6 cellular contexts compared by ENCODE assay signal in the genomic region with DNA sequence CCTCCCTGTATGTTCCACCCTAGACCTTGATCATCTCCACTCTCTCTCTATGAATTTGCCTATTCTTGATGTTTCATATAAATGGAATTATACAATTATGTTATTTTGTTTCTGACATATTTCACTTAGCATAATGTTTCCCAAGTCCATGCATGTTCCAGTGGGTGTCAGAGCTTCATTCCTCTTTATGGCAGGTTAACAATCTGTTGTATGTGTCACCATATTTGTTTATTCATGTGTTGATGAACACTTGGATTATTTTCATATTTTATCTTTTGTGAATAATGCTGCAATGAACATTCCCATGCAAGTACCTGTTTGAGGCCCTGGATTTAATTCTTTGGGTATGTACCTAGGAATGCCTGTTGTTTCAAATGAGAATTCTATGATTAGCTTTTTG. TPM values are rescaled to one million over a fixed set of nuclear protein-coding genes. Genes with fewer than 3 reads are reported as not detected.
"Had no signal": no experiment of that assay in that cellular context is flagged by ENCODE, and none has a peak within 500 bp of the region (broad histone marks: within the 10 kb centered on the region; RNA-seq: fewer than 3 reads in every experiment).

No MANE protein-coding gene starts in this region.

RNA-seq across cellular contexts. Expression of gene PSG6, which starts 3.3 kb away (rescaled TPM):
- total RNA-seq: HepG2, HT-29, HT1080, K562 had no signal
- polyA plus RNA-seq: HepG2, IgD-negative memory B cell, IMR-90, K562 had no signal

RNA-seq across cellular contexts. Expression of gene PSG7, which starts 16.0 kb away (rescaled TPM):
- total RNA-seq: HepG2, HT-29, K562 had no signal
- polyA plus RNA-seq: HepG2, IgD-negative memory B cell, K562 had no signal

RNA-seq across cellular contexts. Expression of gene PSG1, which starts 41.5 kb away (rescaled TPM):
- total RNA-seq: HepG2, HT-29, K562 had no signal
- polyA plus RNA-seq: HepG2, IgD-negative memory B cell, K562 had no signal
